1 cellular context compared by ENCODE assay signal in the genomic region with DNA sequence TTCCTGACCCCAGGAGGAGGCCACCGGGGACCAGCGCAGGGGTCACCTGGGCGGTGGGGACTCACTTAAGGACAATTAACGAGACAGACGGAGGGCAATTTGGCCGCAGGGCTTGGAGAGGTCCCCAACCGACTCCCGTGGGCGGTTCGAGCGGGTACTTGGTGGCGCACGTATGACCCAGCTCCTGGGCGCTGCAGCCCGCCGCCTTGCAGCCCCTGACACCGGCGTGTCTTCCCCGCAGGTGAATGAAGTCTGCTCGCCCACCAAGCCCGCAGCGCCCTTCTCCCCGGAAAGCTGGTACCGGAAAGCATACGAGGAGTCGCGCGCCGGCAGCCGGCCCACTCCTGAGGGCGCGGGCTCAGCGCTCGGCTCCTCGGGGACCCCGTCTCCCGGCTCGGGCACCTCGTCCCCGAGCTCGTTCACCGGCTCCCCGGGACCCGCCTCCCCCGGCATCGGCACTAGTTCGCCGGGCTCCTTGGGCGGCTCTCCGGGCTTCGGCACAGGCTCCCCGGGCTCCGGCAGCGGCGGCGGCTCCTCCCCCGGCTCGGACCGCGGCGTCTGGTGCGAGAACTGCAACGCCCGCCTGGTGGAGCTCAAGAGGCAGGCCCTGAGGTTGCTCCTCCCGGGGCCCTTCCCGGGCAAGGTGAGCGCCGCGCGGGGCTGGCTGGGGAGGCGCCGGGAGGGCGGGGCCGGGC.
TF ChIP-seq lines count a peak whose summit lies in the region.

No MANE protein-coding gene starts in this region.

TF ChIP-seq in K562, 482 proteins besides CTCF, POLR2A, EP300 and RAD21 (continued from another document and continues in another):
- TF ChIP-seq, protein P1, sequence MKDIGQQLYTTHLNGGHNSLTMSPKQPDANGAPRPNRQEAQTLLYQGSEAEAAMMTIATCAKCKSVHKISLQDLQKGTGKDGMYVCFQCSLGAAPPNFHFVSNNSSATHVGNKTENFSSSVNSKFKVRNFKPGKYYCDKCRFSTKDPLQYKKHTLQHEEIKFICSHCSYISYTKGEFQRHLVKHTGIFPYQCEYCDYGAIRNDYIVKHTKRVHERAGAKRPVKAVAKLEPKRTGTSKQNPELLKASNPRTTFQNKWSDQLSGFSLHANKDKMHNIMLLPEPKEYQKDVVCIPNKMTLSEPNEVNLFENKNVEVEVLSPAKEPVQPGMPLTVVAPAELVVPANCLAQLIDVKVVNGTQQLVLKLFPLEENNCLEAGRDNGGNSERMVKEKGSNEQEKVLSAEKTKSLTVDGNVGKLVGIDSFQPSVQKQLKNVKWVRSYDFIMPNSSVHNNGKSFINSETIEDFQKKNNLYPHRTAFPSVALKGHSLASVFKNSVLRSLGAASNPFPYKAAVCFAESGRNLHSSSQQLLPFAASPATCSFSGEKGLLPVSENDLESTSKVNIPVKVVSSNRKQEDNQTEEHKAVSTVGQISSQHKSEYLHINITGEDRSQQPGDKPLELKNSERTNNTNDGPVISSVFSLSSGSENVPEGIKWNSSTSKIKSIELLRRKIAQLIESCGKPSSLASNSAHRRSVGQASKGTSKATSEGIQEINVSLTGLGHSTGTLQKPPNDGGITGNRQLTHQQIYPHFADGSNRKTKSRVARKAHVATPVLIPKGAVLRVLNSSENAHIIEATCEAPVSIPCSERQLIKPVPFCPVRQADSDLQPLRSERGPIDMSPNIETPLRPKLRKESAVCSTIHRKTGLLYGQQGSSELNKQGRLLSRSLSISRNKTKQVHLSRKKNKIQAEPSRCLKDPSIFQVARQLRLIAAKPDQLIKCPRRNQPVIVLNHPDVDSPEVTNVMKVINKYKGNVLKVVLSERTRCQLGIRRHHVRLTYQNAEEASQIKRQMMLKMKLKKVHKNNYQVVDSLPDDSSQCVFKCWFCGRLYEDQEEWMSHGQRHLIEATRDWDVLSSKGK (CRISPR knock-in tag; IDR thresholded peaks at IDR 0.05), result no peak
- TF ChIP-seq DNMT1 (IDR thresholded peaks at IDR 0.05) (no peak), LCOR (CRISPR knock-in tag; IDR thresholded peaks at IDR 0.05) (peak; percentile 76; the same call in 1 of the 2 replicates), NRF1 (conservative IDR thresholded peaks at IDR 0.05 in 1 of 2, IDR thresholded peaks at IDR 0.05 in 1 of 2) (peak in 1 of 2 experiments; percentile 16; a peak in 1 of 4 replicates), ZNF316 (IDR thresholded peaks at IDR 0.05) (no peak), MIER1 (IDR thresholded peaks at IDR 0.05; ENCODE audit: low read depth) (no peak), STAG1 (CRISPR knock-in tag; IDR thresholded peaks at IDR 0.05; ENCODE audit: borderline replicate concordance) (peak; percentile 74; the same call in 1 of the 2 replicates), TARDBP (IDR thresholded peaks at IDR 0.05) (0 out of 2 replicates have a peak, but pooled peaks have one; percentile 26), GATA2 (CRISPR knock-in tag; IDR thresholded peaks at IDR 0.05) (no peak), RCOR1 (IDR thresholded peaks at IDR 0.05; ENCODE audit: borderline replicate concordance in 1 of 2, low read depth in 2 of 2, low read length in 2 of 2) (0 out of 4 replicates have a peak, but pooled peaks of 1 of the 2 experiments have one; percentile 50), NR2C2 (CRISPR knock-in tag; IDR thresholded peaks at IDR 0.05) (no peak), NR2C2 (tag; IDR thresholded peaks at IDR 0.05) (no peak), ZNF696 (CRISPR knock-in tag; conservative IDR thresholded peaks at IDR 0.05) (no peak), SRSF9 (IDR thresholded peaks at IDR 0.05; ENCODE audit: borderline replicate concordance, low read depth, low read length) (no peak), TEAD1 (CRISPR knock-in tag; IDR thresholded peaks at IDR 0.05) (no peak; a peak in 1 of 4 replicates), MTA3 (IDR thresholded peaks at IDR 0.05; ENCODE audit: borderline replicate concordance) (peak; percentile 49; the same call in 1 of the 2 replicates), PRPF4 (IDR thresholded peaks at IDR 0.05; ENCODE audit: insufficient read depth, low read depth, low read length, poor library complexity, severe bottlenecking) (no peak), SMAD1 (IDR thresholded peaks at IDR 0.05; ENCODE audit: low read depth, low read length, partially characterized antibody) (no peak), FOXA1 (IDR thresholded peaks at IDR 0.05; ENCODE audit: borderline replicate concordance) (no peak), KAT2B (IDR thresholded peaks at IDR 0.05; ENCODE audit: low read depth, low read length) (no peak), ZFP30 (CRISPR knock-in tag; IDR thresholded peaks at IDR 0.05; ENCODE audit: borderline replicate concordance) (no peak), MAFK (IDR thresholded peaks at IDR 0.05; ENCODE audit: low read length) (no peak), CCAR2 (IDR thresholded peaks at IDR 0.05; ENCODE audit: low read depth, low read length) (no peak), SLC30A9 (CRISPR knock-in tag; IDR thresholded peaks at IDR 0.05) (no peak)
- TF ChIP-seq, protein P2, sequence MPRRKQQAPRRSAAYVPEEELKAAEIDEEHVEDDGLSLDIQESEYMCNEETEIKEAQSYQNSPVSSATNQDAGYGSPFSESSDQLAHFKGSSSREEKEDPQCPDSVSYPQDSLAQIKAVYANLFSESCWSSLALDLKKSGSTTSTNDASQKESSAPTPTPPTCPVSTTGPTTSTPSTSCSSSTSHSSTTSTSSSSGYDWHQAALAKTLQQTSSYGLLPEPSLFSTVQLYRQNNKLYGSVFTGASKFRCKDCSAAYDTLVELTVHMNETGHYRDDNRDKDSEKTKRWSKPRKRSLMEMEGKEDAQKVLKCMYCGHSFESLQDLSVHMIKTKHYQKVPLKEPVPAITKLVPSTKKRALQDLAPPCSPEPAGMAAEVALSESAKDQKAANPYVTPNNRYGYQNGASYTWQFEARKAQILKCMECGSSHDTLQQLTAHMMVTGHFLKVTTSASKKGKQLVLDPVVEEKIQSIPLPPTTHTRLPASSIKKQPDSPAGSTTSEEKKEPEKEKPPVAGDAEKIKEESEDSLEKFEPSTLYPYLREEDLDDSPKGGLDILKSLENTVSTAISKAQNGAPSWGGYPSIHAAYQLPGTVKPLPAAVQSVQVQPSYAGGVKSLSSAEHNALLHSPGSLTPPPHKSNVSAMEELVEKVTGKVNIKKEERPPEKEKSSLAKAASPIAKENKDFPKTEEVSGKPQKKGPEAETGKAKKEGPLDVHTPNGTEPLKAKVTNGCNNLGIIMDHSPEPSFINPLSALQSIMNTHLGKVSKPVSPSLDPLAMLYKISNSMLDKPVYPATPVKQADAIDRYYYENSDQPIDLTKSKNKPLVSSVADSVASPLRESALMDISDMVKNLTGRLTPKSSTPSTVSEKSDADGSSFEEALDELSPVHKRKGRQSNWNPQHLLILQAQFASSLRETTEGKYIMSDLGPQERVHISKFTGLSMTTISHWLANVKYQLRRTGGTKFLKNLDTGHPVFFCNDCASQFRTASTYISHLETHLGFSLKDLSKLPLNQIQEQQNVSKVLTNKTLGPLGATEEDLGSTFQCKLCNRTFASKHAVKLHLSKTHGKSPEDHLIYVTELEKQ (CRISPR knock-in tag; IDR thresholded peaks at IDR 0.05), result no peak
- TF ChIP-seq, protein P3, sequence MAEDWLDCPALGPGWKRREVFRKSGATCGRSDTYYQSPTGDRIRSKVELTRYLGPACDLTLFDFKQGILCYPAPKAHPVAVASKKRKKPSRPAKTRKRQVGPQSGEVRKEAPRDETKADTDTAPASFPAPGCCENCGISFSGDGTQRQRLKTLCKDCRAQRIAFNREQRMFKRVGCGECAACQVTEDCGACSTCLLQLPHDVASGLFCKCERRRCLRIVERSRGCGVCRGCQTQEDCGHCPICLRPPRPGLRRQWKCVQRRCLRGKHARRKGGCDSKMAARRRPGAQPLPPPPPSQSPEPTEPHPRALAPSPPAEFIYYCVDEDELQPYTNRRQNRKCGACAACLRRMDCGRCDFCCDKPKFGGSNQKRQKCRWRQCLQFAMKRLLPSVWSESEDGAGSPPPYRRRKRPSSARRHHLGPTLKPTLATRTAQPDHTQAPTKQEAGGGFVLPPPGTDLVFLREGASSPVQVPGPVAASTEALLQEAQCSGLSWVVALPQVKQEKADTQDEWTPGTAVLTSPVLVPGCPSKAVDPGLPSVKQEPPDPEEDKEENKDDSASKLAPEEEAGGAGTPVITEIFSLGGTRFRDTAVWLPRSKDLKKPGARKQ (CRISPR knock-in tag; IDR thresholded peaks at IDR 0.05), result no peak
- TF ChIP-seq, protein P4, sequence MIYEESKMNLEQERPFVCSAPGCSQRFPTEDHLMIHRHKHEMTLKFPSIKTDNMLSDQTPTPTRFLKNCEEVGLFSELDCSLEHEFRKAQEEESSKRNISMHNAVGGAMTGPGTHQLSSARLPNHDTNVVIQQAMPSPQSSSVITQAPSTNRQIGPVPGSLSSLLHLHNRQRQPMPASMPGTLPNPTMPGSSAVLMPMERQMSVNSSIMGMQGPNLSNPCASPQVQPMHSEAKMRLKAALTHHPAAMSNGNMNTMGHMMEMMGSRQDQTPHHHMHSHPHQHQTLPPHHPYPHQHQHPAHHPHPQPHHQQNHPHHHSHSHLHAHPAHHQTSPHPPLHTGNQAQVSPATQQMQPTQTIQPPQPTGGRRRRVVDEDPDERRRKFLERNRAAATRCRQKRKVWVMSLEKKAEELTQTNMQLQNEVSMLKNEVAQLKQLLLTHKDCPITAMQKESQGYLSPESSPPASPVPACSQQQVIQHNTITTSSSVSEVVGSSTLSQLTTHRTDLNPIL (CRISPR knock-in tag; IDR thresholded peaks at IDR 0.05), result no peak
- TF ChIP-seq, protein P5, sequence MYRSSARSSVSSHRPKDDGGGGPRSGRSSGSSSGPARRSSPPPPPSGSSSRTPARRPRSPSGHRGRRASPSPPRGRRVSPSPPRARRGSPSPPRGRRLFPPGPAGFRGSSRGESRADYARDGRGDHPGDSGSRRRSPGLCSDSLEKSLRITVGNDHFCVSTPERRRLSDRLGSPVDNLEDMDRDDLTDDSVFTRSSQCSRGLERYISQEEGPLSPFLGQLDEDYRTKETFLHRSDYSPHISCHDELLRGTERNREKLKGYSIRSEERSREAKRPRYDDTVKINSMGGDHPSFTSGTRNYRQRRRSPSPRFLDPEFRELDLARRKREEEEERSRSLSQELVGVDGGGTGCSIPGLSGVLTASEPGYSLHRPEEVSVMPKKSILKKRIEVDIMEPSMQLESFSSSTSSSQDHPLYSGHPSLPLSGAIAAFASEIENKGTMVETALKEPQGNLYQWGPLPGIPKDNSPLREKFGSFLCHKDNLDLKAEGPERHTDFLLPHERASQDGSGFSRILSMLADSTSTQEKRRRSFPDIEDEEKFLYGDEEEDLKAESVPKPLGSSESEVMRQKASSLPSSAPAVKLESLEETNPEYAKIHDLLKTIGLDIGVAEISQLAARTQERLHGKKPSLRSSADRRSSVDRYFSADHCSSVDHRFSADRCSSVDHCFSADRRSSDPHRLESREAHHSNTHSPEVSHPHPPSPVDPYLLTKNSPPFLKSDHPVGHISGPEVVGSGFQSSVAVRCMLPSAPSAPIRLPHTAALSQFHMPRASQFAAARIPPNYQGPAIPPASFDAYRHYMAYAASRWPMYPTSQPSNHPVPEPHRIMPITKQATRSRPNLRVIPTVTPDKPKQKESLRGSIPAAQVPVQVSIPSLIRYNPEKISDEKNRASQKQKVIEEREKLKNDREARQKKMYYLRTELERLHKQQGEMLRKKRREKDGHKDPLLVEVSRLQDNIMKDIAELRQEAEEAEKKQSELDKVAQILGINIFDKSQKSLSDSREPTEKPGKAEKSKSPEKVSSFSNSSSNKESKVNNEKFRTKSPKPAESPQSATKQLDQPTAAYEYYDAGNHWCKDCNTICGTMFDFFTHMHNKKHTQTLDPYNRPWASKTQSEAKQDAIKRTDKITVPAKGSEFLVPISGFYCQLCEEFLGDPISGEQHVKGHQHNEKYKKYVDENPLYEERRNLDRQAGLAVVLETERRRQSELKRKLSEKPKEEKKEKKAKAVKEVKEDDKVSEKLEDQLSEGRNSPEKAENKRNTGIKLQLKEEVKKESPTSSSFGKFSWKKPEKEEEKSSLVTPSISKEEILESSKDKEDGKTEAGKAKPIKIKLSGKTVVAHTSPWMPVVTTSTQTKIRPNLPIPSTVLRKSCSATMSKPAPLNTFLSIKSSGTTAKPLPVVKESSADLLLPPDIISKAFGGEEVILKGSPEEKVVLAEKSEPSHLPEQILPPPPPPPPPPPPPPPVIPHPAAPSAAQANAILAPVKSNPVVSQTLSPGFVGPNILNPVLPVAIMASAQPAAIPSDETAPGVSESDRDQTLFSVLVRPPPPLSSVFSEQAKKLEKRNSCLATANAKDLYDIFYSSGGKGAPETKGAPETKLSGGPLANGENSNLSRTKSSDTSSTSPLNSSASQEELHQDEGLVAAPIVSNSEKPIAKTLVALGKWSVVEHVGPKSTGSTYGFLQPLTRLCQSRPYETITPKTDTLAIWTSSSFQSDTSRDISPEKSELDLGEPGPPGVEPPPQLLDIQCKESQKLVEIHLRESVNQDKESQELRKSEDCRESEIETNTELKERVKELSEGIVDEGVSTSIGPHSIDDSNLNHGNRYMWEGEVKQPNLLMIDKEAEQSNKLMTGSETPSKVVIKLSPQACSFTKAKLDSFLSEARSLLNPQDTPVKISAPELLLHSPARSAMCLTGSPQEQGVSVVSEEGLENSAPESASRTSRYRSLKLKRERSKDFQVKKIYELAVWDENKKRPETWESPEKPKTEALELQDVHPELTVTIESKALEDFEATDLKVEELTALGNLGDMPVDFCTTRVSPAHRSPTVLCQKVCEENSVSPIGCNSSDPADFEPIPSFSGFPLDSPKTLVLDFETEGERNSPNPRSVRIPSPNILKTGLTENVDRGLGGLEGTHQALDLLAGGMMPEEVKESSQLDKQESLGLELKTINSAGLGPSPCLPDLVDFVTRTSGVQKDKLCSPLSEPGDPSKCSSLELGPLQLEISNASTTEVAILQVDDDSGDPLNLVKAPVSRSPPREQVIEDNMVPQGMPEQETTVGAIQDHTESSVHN (IDR thresholded peaks at IDR 0.05; ENCODE audit: borderline replicate concordance in 1 of 2, low read depth in 1 of 2), result no peak
- TF ChIP-seq, protein P6, sequence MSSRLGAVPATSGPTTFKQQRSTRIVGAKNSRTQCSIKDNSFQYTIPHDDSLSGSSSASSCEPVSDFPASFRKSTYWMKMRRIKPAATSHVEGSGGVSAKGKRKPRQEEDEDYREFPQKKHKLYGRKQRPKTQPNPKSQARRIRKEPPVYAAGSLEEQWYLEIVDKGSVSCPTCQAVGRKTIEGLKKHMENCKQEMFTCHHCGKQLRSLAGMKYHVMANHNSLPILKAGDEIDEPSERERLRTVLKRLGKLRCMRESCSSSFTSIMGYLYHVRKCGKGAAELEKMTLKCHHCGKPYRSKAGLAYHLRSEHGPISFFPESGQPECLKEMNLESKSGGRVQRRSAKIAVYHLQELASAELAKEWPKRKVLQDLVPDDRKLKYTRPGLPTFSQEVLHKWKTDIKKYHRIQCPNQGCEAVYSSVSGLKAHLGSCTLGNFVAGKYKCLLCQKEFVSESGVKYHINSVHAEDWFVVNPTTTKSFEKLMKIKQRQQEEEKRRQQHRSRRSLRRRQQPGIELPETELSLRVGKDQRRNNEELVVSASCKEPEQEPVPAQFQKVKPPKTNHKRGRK (tag; IDR thresholded peaks at IDR 0.05), result no peak
